Comparison of ENCODE assay signal across 12 cellular contexts in genomic region chr7:25775570-25775969, GRCh38.
"Had no signal": no experiment of that assay in that cellular context is flagged by ENCODE, and none has a peak within 500 bp of the region (broad histone marks: within the 10 kb centered on the region; RNA-seq: fewer than 3 reads in every experiment).

No MANE protein-coding gene starts in this region.

- H3K27ac ChIP-seq: upper lobe of left lung had no signal

- H3K9me3 ChIP-seq: heart right ventricle, stomach, upper lobe of left lung had no signal

- H3K4me3 ChIP-seq: heart right ventricle, stomach, upper lobe of left lung had no signal

- DNase-seq: effector memory CD4-positive, alpha-beta T cell; heart right ventricle; hypothalamus; kidney glomerular epithelial cell; mammary epithelial cell; naive thymus-derived CD4-positive, alpha-beta T cell; nephron progenitor cell; small intestine; stimulated activated CD4-positive, alpha-beta T cell treated with anti-CD3 and anti-CD28 coated beads, Interleukin-12 subunit alpha, Interleukin-12 subunit beta, amount 100 ng/mL, for 4 hours; stimulated activated naive CD4-positive, alpha-beta T cell; stomach; upper lobe of left lung had no signal

- H3K36me3 ChIP-seq: heart right ventricle, stomach, upper lobe of left lung had no signal

- H3K4me1 ChIP-seq: upper lobe of left lung had no signal

- H3K27me3 ChIP-seq: heart right ventricle, stomach, upper lobe of left lung had no signal
